22 cellular contexts compared by ENCODE assay signal in the genomic region with DNA sequence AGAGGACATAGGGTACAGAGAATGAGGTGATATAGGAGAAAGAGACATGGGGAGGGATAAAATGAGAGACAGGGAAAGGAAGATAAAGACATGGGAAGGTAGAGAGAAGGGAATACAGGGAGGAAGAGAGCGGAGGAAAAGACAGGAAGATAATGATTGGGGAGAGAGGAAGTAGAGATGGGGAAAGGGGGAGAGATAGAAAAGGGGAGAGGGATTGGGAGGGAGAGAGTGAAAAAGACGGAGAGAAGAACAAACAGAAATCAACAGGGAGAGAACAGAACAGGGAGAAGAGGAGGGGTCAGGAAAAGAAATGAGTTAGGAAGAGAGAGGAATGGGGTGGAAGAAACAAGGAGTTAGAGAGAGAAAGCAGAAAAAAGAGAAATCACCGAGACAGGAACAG.
"Had no signal": no experiment of that assay in that cellular context is flagged by ENCODE, and none has a peak within 500 bp of the region (broad histone marks: within the 10 kb centered on the region; RNA-seq: fewer than 3 reads in every experiment).

No MANE protein-coding gene starts in this region.

- H3K27me3 ChIP-seq: esophagus muscularis mucosa, gastrocnemius medialis, SJCRH30, upper lobe of left lung had no signal

- H3K4me1 ChIP-seq: SJCRH30 had no signal

- H3K36me3 ChIP-seq: SJCRH30 had no signal

- H3K27ac Mint-ChIP-seq: T-helper 2 cell treated with Interferon-gamma antibody and Interleukin-4, amounts not matched to agents 5 μg/mL and 100 μg/mL, for 36 hours; WTC11 had no signal

- H3K9me3 Mint-ChIP-seq: T-cell; T-helper 2 cell treated with Interferon-gamma antibody and Interleukin-4, amounts not matched to agents 5 μg/mL and 100 μg/mL, for 36 hours; WTC11 had no signal

- DNase-seq: activated CD4-positive, alpha-beta T cell treated with anti-CD3 and anti-CD28 coated beads, Interleukin-2, amount 50 U/mL, for 48 hours; activated naive CD4-positive, alpha-beta T cell treated with Interleukin-2 at 50 U/mL for 16 hours; activated T-cell treated with anti-CD3 and anti-CD28 coated beads for 4 hours; central memory CD4-positive, alpha-beta T cell; effector memory CD4-positive, alpha-beta T cell; gastrocnemius medialis; head of caudate nucleus; hypothalamus; left ventricle myocardium inferior; mammary epithelial cell; midbrain; posterior cingulate gyrus; small intestine; stimulated activated CD8-positive, alpha-beta memory T cell treated with anti-CD3 and anti-CD28 coated beads, Interleukin-4, amount 100 ng/mL, for 48 hours; stimulated activated naive CD4-positive, alpha-beta T cell treated with Interleukin-2 at 50 U/mL for 16 hours; T-cell; upper lobe of left lung had no signal

- H3K4me3 Mint-ChIP-seq: T-cell; T-helper 2 cell treated with Interferon-gamma antibody and Interleukin-4, amounts not matched to agents 5 μg/mL and 100 μg/mL, for 36 hours; WTC11 had no signal

- H3K27ac ChIP-seq: esophagus muscularis mucosa, gastrocnemius medialis, left ventricle myocardium inferior, SJCRH30, upper lobe of left lung had no signal

- ATAC-seq: gastrocnemius medialis, sciatic nerve, T-cell, WTC11 had no signal

- H3K4me3 ChIP-seq: esophagus muscularis mucosa, gastrocnemius medialis, left ventricle myocardium inferior, SJCRH30, upper lobe of left lung had no signal

- H3K9me3 ChIP-seq: esophagus muscularis mucosa, gastrocnemius medialis, left ventricle myocardium inferior, SJCRH30 had no signal
